In the genomic region with DNA sequence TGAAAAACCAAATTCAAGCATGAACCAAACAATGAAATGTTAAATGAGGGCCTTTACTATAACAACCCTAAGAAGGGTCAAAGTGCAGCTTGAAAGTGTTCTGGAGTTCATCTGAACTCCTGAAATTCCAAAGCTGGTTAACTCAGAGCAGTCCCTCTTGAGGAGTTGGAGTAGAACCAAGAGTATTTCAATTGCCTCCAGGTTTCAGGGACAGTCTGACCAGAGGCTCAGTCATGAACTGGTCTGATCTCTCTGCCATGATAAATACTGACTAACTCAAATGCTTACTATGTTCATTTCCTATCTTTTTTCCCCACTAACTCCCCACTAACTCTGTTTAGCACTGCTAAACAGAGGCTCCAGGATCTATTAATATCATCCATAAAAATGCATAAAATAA, we compare ENCODE assay signal across 9 cellular contexts. TPM values are rescaled to one million over a fixed set of nuclear protein-coding genes. Genes with fewer than 3 reads are reported as not detected.
DNase-seq lines count a peak whose midpoint lies in the region; ATAC-seq and TF ChIP-seq lines count a peak whose summit lies in the region.
"Had no signal": no experiment of that assay in that cellular context is flagged by ENCODE, and none has a peak within 500 bp of the region (broad histone marks: within the 10 kb centered on the region; RNA-seq: fewer than 3 reads in every experiment).

No MANE protein-coding gene starts in this region.

- no peak for TF ChIP-seq CTCF in HFFc6 (IDR thresholded peaks at IDR 0.05)
- TF ChIP-seq CTCF in brain microvascular endothelial cell (IDR thresholded peaks at IDR 0.05; ENCODE audit: low read depth, low read length, missing control alignments): no peak
- TF ChIP-seq CTCF in mesothelial cell of epicardium (IDR thresholded peaks at IDR 0.05; ENCODE audit: unreplicated experiment): no peak

- no peaks in the 10 kb centered on the region for H3K36me3 ChIP-seq in brain microvascular endothelial cell (replicated peaks)

- H3K27ac Mint-ChIP-seq in HFFc6 (peak overlapping the region; percentile 87), mesothelial cell of epicardium (peak overlapping the region; percentile 93)

- peak overlapping the region; percentile 12 for H3K27ac ChIP-seq in brain microvascular endothelial cell

- H3K4me1 Mint-ChIP-seq in HFFc6 (ENCODE audit: low read depth): peaks cover 68% of the 10 kb centered on the region
- peaks cover 56% of the 10 kb centered on the region for H3K4me1 Mint-ChIP-seq in mesothelial cell of epicardium

- no peaks in the 10 kb centered on the region for H3K27me3 ChIP-seq in brain microvascular endothelial cell (replicated peaks)

- ATAC-seq in GM21576 (IDR thresholded peaks at IDR 0.05; ENCODE audit: unreplicated experiment) (no peak), HG03521 (IDR thresholded peaks at IDR 0.05; ENCODE audit: unreplicated experiment) (no peak), GM21390 (IDR thresholded peaks at IDR 0.05; ENCODE audit: unreplicated experiment) (no peak)

- H3K9me3 Mint-ChIP-seq in HFFc6 (peaks cover 4% of the 10 kb centered on the region; the same call in 1 of the 2 replicates), mesothelial cell of epicardium (no peaks in the 10 kb centered on the region)

- H3K36me3 Mint-ChIP-seq in HFFc6 (ENCODE audit: low read depth): peaks cover 33% of the 10 kb centered on the region
- peaks cover 3% of the 10 kb centered on the region for H3K36me3 Mint-ChIP-seq in mesothelial cell of epicardium

- H3K27me3 Mint-ChIP-seq in HFFc6 (ENCODE audit: insufficient read depth): no peaks in the 10 kb centered on the region
- H3K27me3 Mint-ChIP-seq in mesothelial cell of epicardium (ENCODE audit: low read depth): no peaks in the 10 kb centered on the region

- peak overlapping the region; percentile 15 for H3K4me3 ChIP-seq in brain microvascular endothelial cell (ENCODE audit: low read depth, low read length)

- in situ Hi-C loops in brain microvascular endothelial cell (cut with HindIII; ENCODE audit: low pct_ligation_motif_present, low sequenced_read_pairs): no loop called here

- DNase-seq in AG08396 (ENCODE audit: low spot score) (peak; percentile 61), HFFc6 (peak; percentile 77), brain microvascular endothelial cell (peak; percentile 18), mesothelial cell of epicardium (ENCODE audit: low spot score in 2 of 2, unreplicated experiment in 2 of 2) (no peak), T-helper 9 cell (no peak)
- DNase-seq: NCI-H2107 had no signal

- peak overlapping the region; percentile 98 for H3K4me3 Mint-ChIP-seq in HFFc6
- H3K4me3 Mint-ChIP-seq in mesothelial cell of epicardium: peak overlapping the region; percentile 64

RNA-seq across cellular contexts. Expression of a gene that starts 2.7 kb away (rescaled TPM):
- total RNA-seq in HFFc6 (2021; fragmentation: NEBNext Ultra II Directional; extraction: Animal tissue kit (Norgen Biotek cat#: 25700)): 100 to 1,000 TPM; 167 to 195 (median 180) TPM
- 107 to 109 TPM (median 108 TPM) in 3 replicates for total RNA-seq in mesothelial cell of epicardium

RNA-seq across cellular contexts. Expression of a gene that starts 59.9 kb away (rescaled TPM):
- total RNA-seq in HFFc6 (2021; fragmentation: NEBNext Ultra II Directional; extraction: Animal tissue kit (Norgen Biotek cat#: 25700)): 10 to 100 TPM; 57.6 to 84.6 (median 71.1) TPM
- 30.1 to 36.2 TPM (median 32.5 TPM) in 3 replicates for total RNA-seq in mesothelial cell of epicardium

Comparison
In these comparisons a context has a peak if more than half of its experiments do, and no peak if none do; other contexts are left out.
1. DNase-seq: peak in AG08396 (single experiment), HFFc6 (single experiment) and brain microvascular endothelial cell (single experiment); none in mesothelial cell of epicardium (0 of 2) and T-helper 9 cell (single experiment).